In the genomic region with DNA sequence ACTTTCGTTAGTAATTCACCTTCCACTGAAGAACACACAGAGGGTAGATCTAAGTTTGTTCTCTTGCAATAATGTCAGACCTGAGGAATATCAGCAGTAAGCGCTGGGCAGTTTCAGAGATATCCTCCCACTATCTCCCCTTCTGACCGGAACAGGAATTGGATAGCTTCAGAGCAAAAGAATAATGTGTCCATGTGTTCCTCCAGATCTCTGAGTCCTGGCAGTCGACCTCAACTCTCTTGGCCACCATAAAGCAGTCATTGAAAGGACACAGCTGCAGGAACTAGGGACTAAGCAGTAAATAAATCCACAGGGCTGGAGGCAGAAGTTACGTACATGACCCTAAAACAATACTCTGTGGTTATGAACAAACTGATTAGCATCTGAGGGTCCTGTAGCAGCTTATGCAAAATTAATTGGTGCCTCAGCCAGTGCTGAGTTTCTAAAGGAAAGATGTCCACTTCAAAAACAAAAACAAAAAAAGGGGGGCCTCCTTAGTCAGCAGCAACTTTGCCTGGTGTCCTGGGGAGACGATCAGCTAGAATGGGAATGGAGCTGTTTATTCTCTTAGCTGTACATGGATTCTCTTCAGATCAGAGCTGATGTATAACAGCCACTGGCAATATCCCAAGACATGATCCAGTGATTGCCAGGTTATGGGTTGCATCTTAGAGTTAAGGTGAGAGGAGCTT, we compare ENCODE assay signal across 10 cellular contexts. TPM values are rescaled to one million over a fixed set of nuclear protein-coding genes. Genes with fewer than 3 reads are reported as not detected.
A peak's percentile ranks its signal among the peaks of the same experiment; 100 is the strongest.
DNase-seq lines count a peak whose midpoint lies in the region; ATAC-seq and TF ChIP-seq lines count a peak whose summit lies in the region.
"Had no signal": no experiment of that assay in that cellular context is flagged by ENCODE, and none has a peak within 500 bp of the region (broad histone marks: within the 10 kb centered on the region; RNA-seq: fewer than 3 reads in every experiment).

No MANE protein-coding gene starts in this region.

- no peak overlapping the region for H3K4me2 ChIP-seq in MM.1S (ENCODE audit: low read depth, low read length)

- intact Hi-C loops in left cardiac atrium (cut with DNase I) = loop anchor here in 1 of 2 donors (10.0 kb wide), 1 partner anchor 234 kb away; the partner anchor contains the start of gene ARHGAP21
- intact Hi-C loops in psoas muscle (cut with DNase I) = loop anchor here in 1 of 2 donors (5.0 kb wide), 1 partner anchor 237 kb away; the partner anchor contains the start of gene ARHGAP21

- no peaks in the 10 kb centered on the region for H3K27me3 ChIP-seq in psoas muscle (ENCODE audit: insufficient read depth in 3 of 3, low read length in 2 of 3)
- H3K27me3 ChIP-seq in MM.1S (replicated peaks; ENCODE audit: insufficient read depth, low read length) = no peaks in the 10 kb centered on the region

- H3F3A ChIP-seq in MM.1S (ENCODE audit: insufficient read depth, low read length) = no peaks in the 10 kb centered on the region

- no peak overlapping the region for H3K27ac Mint-ChIP-seq in stimulated activated naive B cell treated with anti-CD40 and anti-IgM and Interleukin-4, amounts not matched to agents 10 μg/mL and 1 μg/mL and 100 μg/mL, for 72 hours
- H3K27ac Mint-ChIP-seq: activated T-helper 17 cell treated with anti-CD3 and anti-CD28 coated beads, Interleukin-2, amount 50 U/mL, for 72 hours; CD4-positive, alpha-beta T cell had no signal

- H3K36me3 ChIP-seq in psoas muscle (ENCODE audit: insufficient read depth in 1 of 2, low read depth in 1 of 2) (no peaks in the 10 kb centered on the region), MM.1S (replicated peaks; ENCODE audit: insufficient read depth, low read length) (no peaks in the 10 kb centered on the region)

- peaks cover 19 to 26% of the 10 kb centered on the region in 2 donors for H3K27me3 Mint-ChIP-seq in stimulated activated naive B cell treated with anti-CD40 and anti-IgM and Interleukin-4, amounts not matched to agents 10 μg/mL and 1 μg/mL and 100 μg/mL, for 72 hours
- H3K27me3 Mint-ChIP-seq: activated T-helper 17 cell treated with anti-CD3 and anti-CD28 coated beads, Interleukin-2, amount 50 U/mL, for 72 hours; CD4-positive, alpha-beta T cell had no signal

- no peaks in the 10 kb centered on the region for H3K79me2 ChIP-seq in MM.1S (ENCODE audit: low read length)

- H3K27ac ChIP-seq in psoas muscle (peak overlapping the region; percentile 72), MM.1S (ENCODE audit: low read length) (no peak overlapping the region)

- peak; percentile 95 for DNase-seq in Ammon's horn (ENCODE audit: low spot score)
- DNase-seq in amygdala (lab: John Stamatoyannopoulos, UW) = peak in 45 of 56 donors; percentile 12 to 90 (median 55)
- peak; percentile 31 for DNase-seq in left cardiac atrium
- DNase-seq in psoas muscle = no peak
- DNase-seq in MM.1S = no peak
- DNase-seq in stimulated activated naive B cell treated with anti-CD40 and anti-IgM and Interleukin-4, amounts not matched to agents 10 μg/mL and 1 μg/mL and 100 μg/mL, for 72 hours = no peak
- DNase-seq in NCI-H1105 treated with DMSO at 0.1 percent for 48 hours (lab: John Stamatoyannopoulos, UW) = no peak
- DNase-seq: CD4-positive, alpha-beta T cell had no signal

- peak; percentile 88 to 92 for ATAC-seq in left cardiac atrium
- peak; percentile 81 to 91 (median 86) for ATAC-seq in psoas muscle
- ATAC-seq in HG03280 (IDR thresholded peaks at IDR 0.05; ENCODE audit: unreplicated experiment) = no peak
- no peak for ATAC-seq in stimulated activated naive B cell treated with anti-CD40 and anti-IgM and Interleukin-4, amounts not matched to agents 10 μg/mL and 1 μg/mL and 100 μg/mL, for 72 hours (replicated peaks)
- ATAC-seq: activated T-helper 17 cell treated with anti-CD3 and anti-CD28 coated beads, Interleukin-2, amount 50 U/mL, for 72 hours had no signal

- TF ChIP-seq CTCF in psoas muscle (IDR thresholded peaks at IDR 0.05) = no peak
- TF ChIP-seq CTCF in MM.1S (IDR thresholded peaks at IDR 0.05; ENCODE audit: low read length) = no peak

- H3K4me1 ChIP-seq in psoas muscle = peaks cover 4% of the 10 kb centered on the region
- no peaks in the 10 kb centered on the region for H3K4me1 ChIP-seq in MM.1S (ENCODE audit: low read length)

- H4K20me1 ChIP-seq in MM.1S (ENCODE audit: insufficient read depth, low read length) = no peaks in the 10 kb centered on the region

- no peaks in the 10 kb centered on the region for H3K4me1 Mint-ChIP-seq in stimulated activated naive B cell treated with anti-CD40 and anti-IgM and Interleukin-4, amounts not matched to agents 10 μg/mL and 1 μg/mL and 100 μg/mL, for 72 hours
- H3K4me1 Mint-ChIP-seq: activated T-helper 17 cell treated with anti-CD3 and anti-CD28 coated beads, Interleukin-2, amount 50 U/mL, for 72 hours had no signal

- H3K9ac ChIP-seq in MM.1S (ENCODE audit: low read length) = no peak overlapping the region

- WGBS in psoas muscle, 3 donors = 18 to 26% (median 22%) methylated on average over 6 of the region's 6 CpGs

- H3K9me3 Mint-ChIP-seq in stimulated activated naive B cell treated with anti-CD40 and anti-IgM and Interleukin-4, amounts not matched to agents 10 μg/mL and 1 μg/mL and 100 μg/mL, for 72 hours = peaks cover 0 to 2% of the 10 kb centered on the region in 2 donors
- H3K9me3 Mint-ChIP-seq: activated T-helper 17 cell treated with anti-CD3 and anti-CD28 coated beads, Interleukin-2, amount 50 U/mL, for 72 hours; CD4-positive, alpha-beta T cell had no signal

- H3K36me3 Mint-ChIP-seq in stimulated activated naive B cell treated with anti-CD40 and anti-IgM and Interleukin-4, amounts not matched to agents 10 μg/mL and 1 μg/mL and 100 μg/mL, for 72 hours = no peaks in the 10 kb centered on the region

- no peak overlapping the region for H2AFZ ChIP-seq in MM.1S (ENCODE audit: low read length)

- H3K9me3 ChIP-seq in psoas muscle (no peaks in the 10 kb centered on the region), MM.1S (replicated peaks; ENCODE audit: insufficient read depth, low read length) (no peaks in the 10 kb centered on the region)

- H3K9me2 ChIP-seq in MM.1S (replicated peaks; ENCODE audit: insufficient read depth, low read length) = no peaks in the 10 kb centered on the region

- no peak overlapping the region for H3K4me3 Mint-ChIP-seq in stimulated activated naive B cell treated with anti-CD40 and anti-IgM and Interleukin-4, amounts not matched to agents 10 μg/mL and 1 μg/mL and 100 μg/mL, for 72 hours
- H3K4me3 Mint-ChIP-seq: activated T-helper 17 cell treated with anti-CD3 and anti-CD28 coated beads, Interleukin-2, amount 50 U/mL, for 72 hours; CD4-positive, alpha-beta T cell had no signal

- H3K4me3 ChIP-seq in psoas muscle = peak overlapping the region; percentile 1
- H3K4me3 ChIP-seq in MM.1S (ENCODE audit: low read length) = no peak overlapping the region

RNA-seq across cellular contexts. Expression of gene PRTFDC1, which starts 6.4 kb away (rescaled TPM):
- total RNA-seq in left cardiac atrium (1 to 10 TPM; 6.3 to 6.6 TPM), psoas muscle (under 1 TPM; 0.17 to 0.84 (median 0.46) TPM)
- polyA plus RNA-seq in psoas muscle = under 1 TPM; 0.14 to 0.51 (median 0.43) TPM

RNA-seq across cellular contexts. Expression of gene ENKUR, which starts 57.1 kb away (rescaled TPM):
- total RNA-seq in left cardiac atrium (not detected), psoas muscle (not detected)
- under 1 TPM in 2 of 3 donors, not detected in 1; 0.03 to 0.05 TPM for polyA plus RNA-seq in psoas muscle
- total RNA-seq: CD4-positive, alpha-beta T cell had no signal

RNA-seq across cellular contexts. Expression of gene THNSL1, which starts 57.6 kb away (rescaled TPM):
- 1 to 10 TPM; 2.6 to 4.4 TPM for total RNA-seq in left cardiac atrium
- total RNA-seq in psoas muscle = 1 to 10 TPM; 2.0 to 8.7 (median 5.7) TPM
- polyA plus RNA-seq in psoas muscle = 1 to 10 TPM; 2.0 to 4.6 (median 2.7) TPM

Comparison
In these comparisons a context has a peak if more than half of its experiments do, and no peak if none do; other contexts are left out.
1. DNase-seq: peak in Ammon's horn (single experiment), amygdala (45 of 56) and left cardiac atrium (single experiment); none in psoas muscle (0 of 2), MM.1S (single experiment), stimulated activated naive B cell treated with anti-CD40 and anti-IgM and Interleukin-4, amounts not matched to agents 10 μg/mL and 1 μg/mL and 100 μg/mL, for 72 hours (single experiment) and NCI-H1105 treated with DMSO at 0.1 percent for 48 hours (single experiment).
2. ATAC-seq: peak in left cardiac atrium (2 of 2) and psoas muscle (4 of 4); none in HG03280 (single experiment) and stimulated activated naive B cell treated with anti-CD40 and anti-IgM and Interleukin-4, amounts not matched to agents 10 μg/mL and 1 μg/mL and 100 μg/mL, for 72 hours (0 of 2).